Comparison of ENCODE assay signal across 22 cellular contexts in genomic region chr19:5200844-5201243, GRCh38.
DNase-seq lines count a peak whose midpoint lies in the region; ATAC-seq, FAIRE-seq and TF ChIP-seq lines count a peak whose summit lies in the region.
"Had no signal": no experiment of that assay in that cellular context is flagged by ENCODE, and none has a peak within 500 bp of the region (broad histone marks: within the 10 kb centered on the region; RNA-seq: fewer than 3 reads in every experiment).

No MANE protein-coding gene starts in this region.

- H3K79me2 ChIP-seq in HepG2 (ENCODE audit: insufficient read depth, low read length) = no peaks in the 10 kb centered on the region

- no peak for TF ChIP-seq RAD21 in HepG2 (CRISPR knock-in tag; IDR thresholded peaks at IDR 0.05)

- H3K4me1 ChIP-seq in HepG2 (ENCODE audit: insufficient read depth, low read length) = no peaks in the 10 kb centered on the region
- H3K4me1 ChIP-seq: Peyer's patch, SJCRH30 had no signal

- H3K36me3 ChIP-seq in HepG2 (replicated peaks in 1 of 2; ENCODE audit: control insufficient read depth in 1 of 2, insufficient read depth in 2 of 2, low read length in 2 of 2) = no peaks in the 10 kb centered on the region
- H3K36me3 ChIP-seq: Peyer's patch, SJCRH30 had no signal

- in situ Hi-C loops in astrocyte of the spinal cord (cut with HindIII; ENCODE audit: low sequenced_read_pairs) (no loop called here), HepG2 (cut with HindIII; ENCODE audit: extremely low pct_ligation_motif_present, low pct_unique_long_range_greater_than_20kb) (no loop called here)

- H3K4me3 ChIP-seq in astrocyte of the spinal cord (ENCODE audit: low read depth, low read length) (no peak overlapping the region), fibroblast of pulmonary artery (replicated peaks; ENCODE audit: low read depth, low read length) (no peak overlapping the region), HepG2 (replicated peaks in 1 of 3; ENCODE audit: insufficient read depth in 1 of 3, low read depth in 2 of 3, low read length in 3 of 3) (no peak overlapping the region)
- H3K4me3 ChIP-seq: Peyer's patch, SJCRH30 had no signal

- H3K27ac ChIP-seq in HepG2 (ENCODE audit: extremely low read length, insufficient read depth, low read length) = no peak overlapping the region
- H3K27ac ChIP-seq: HL-60, KMS-11, Peyer's patch, SJCRH30 had no signal

- H2AFZ ChIP-seq in HepG2 (ENCODE audit: low read length) = no peak overlapping the region

- TF ChIP-seq POLR2A in GM12892 (IDR thresholded peaks at IDR 0.05; ENCODE audit: low read depth, low read length) (no peak), HepG2 (IDR thresholded peaks at IDR 0.05; ENCODE audit: insufficient read depth in 1 of 2, low read depth in 2 of 2, low read length in 2 of 2) (no peak)

- H3K27me3 ChIP-seq in HepG2 (ENCODE audit: control insufficient read depth in 1 of 2, insufficient read depth in 2 of 2, low read length in 2 of 2) = no peaks in the 10 kb centered on the region
- H3K27me3 ChIP-seq: Peyer's patch, SJCRH30 had no signal

- H3K9ac ChIP-seq in HepG2 (ENCODE audit: insufficient read depth, low read depth, low read length) = no peak overlapping the region
- H3K9ac ChIP-seq: KMS-11 had no signal

- POLR2A ChIA-PET in HepG2 (lab: Yijun Ruan, JAX) = no interaction called here

- TF ChIP-seq EP300 in HepG2 (IDR thresholded peaks at IDR 0.05; ENCODE audit: low read depth in 2 of 2, low read length in 2 of 2) = no peak
- no peak for TF ChIP-seq EP300 in HepG2 (CRISPR knock-in tag; IDR thresholded peaks at IDR 0.05; ENCODE audit: borderline replicate concordance)

- no peaks in the 10 kb centered on the region for H4K20me1 ChIP-seq in HepG2 (ENCODE audit: insufficient read depth, low read length)

- TF ChIP-seq CTCF in astrocyte of the spinal cord (IDR thresholded peaks at IDR 0.05; ENCODE audit: low read depth, low read length) (no peak), fibroblast of pulmonary artery (IDR thresholded peaks at IDR 0.05; ENCODE audit: low read length, missing control alignments) (no peak), HepG2 (CRISPR knock-in tag; IDR thresholded peaks at IDR 0.05) (no peak)

- CTCF ChIA-PET in HepG2 (lab: Yijun Ruan, JAX; ENCODE audit: low intra/inter-chr PET ratio, low total read pairs) = no interaction called here

- no TSS peak for BruUV-seq in HepG2 (replicated peaks; lab: Mats Ljungman, UMichigan)

- FAIRE-seq in GM12892 (lab: Jason Lieb, UNC) = no peak
- no peak for FAIRE-seq in HepG2 (lab: Jason Lieb, UNC)

- ATAC-seq in HepG2 = no peak
- ATAC-seq: CD8-positive, alpha-beta T cell had no signal

- WGBS in HepG2 (ENCODE audit: low lambda C conversion rate) = 66% methylated on average over 4 of the region's 4 CpGs

- DNase-seq in EH (ENCODE audit: low read depth) (peak; percentile 18), LHCN-M2 (ENCODE audit: low read depth) (peak; percentile 27), astrocyte of the spinal cord (ENCODE audit: low read depth, low spot score) (peak; percentile 9), fibroblast of pulmonary artery (ENCODE audit: low read depth) (peak; percentile 9), GM12892 (ENCODE audit: insufficient read length) (no peak), NOMO-1 (lab: John Stamatoyannopoulos, UW; ENCODE audit: unreplicated experiment in 2 of 2) (no peak), NCI-H1694 treated with DMSO at 0.1 percent for 48 hours (lab: John Stamatoyannopoulos, UW) (no peak), HepG2 (ENCODE audit: low spot score) (no peak)
- DNase-seq: AML-193; C1 segment of cervical spinal cord; CD8-positive, alpha-beta T cell; GF-D8; H7; MV-4-11; NCI-H1105 treated with DMSO at 0.1 percent for 48 hours; NCI-H2081; NCI-H510A; Peyer's patch; SJCRH30; T-helper 1 cell had no signal

- H3K4me2 ChIP-seq in HepG2 (ENCODE audit: low read depth, low read length) = no peak overlapping the region
- H3K4me2 ChIP-seq: KMS-11 had no signal

- H3K9me3 ChIP-seq in HepG2 (ENCODE audit: low read length) = peaks cover 5% of the 10 kb centered on the region; the same call in 1 of the 2 replicates

- intact Hi-C loops in HepG2 (cut with micrococcal nuclease; ENCODE audit: unreplicated experiment) = no loop called here

TF ChIP-seq in HepG2, 621 proteins besides CTCF, POLR2A, EP300 and RAD21:
- TF ChIP-seq NCOA1 (CRISPR knock-in tag; IDR thresholded peaks at IDR 0.05) (no peak), ZNF83 (CRISPR knock-in tag; IDR thresholded peaks at IDR 0.05; ENCODE audit: borderline replicate concordance) (no peak), PLSCR1 (CRISPR knock-in tag; IDR thresholded peaks at IDR 0.05; ENCODE audit: borderline replicate concordance) (no peak), ZNF567 (CRISPR knock-in tag; IDR thresholded peaks at IDR 0.05; ENCODE audit: borderline replicate concordance) (no peak), ARID4A (CRISPR knock-in tag; IDR thresholded peaks at IDR 0.05; ENCODE audit: borderline replicate concordance) (no peak), PCBP1 (IDR thresholded peaks at IDR 0.05; ENCODE audit: borderline replicate concordance, low read depth, low read length) (no peak), TOE1 (CRISPR knock-in tag; IDR thresholded peaks at IDR 0.05) (no peak), ZNF644 (CRISPR knock-in tag; IDR thresholded peaks at IDR 0.05; ENCODE audit: low read depth) (no peak), SAP130 (CRISPR knock-in tag; IDR thresholded peaks at IDR 0.05; ENCODE audit: low read depth) (no peak), ESRRA (CRISPR knock-in tag; IDR thresholded peaks at IDR 0.05; ENCODE audit: low read depth) (no peak), ZSCAN22 (CRISPR knock-in tag; IDR thresholded peaks at IDR 0.05) (no peak), TBL1XR1 (IDR thresholded peaks at IDR 0.05; ENCODE audit: borderline replicate concordance, low read length, partially characterized antibody) (no peak), ZNF577 (CRISPR knock-in tag; IDR thresholded peaks at IDR 0.05; ENCODE audit: borderline replicate concordance, low read depth) (no peak), TCF7 (IDR thresholded peaks at IDR 0.05; ENCODE audit: low read depth) (no peak), ZNF562 (CRISPR knock-in tag; IDR thresholded peaks at IDR 0.05; ENCODE audit: borderline replicate concordance) (no peak), MAZ (IDR thresholded peaks at IDR 0.05; ENCODE audit: borderline replicate concordance, low read depth, low read length) (no peak), MAZ (CRISPR knock-in tag; IDR thresholded peaks at IDR 0.05; ENCODE audit: low read depth) (no peak), ISX (CRISPR knock-in tag; conservative IDR thresholded peaks at IDR 0.05) (no peak), GABPA (IDR thresholded peaks at IDR 0.05; ENCODE audit: low read depth, low read length) (no peak), GABPA (CRISPR knock-in tag; IDR thresholded peaks at IDR 0.05; ENCODE audit: low read depth) (no peak), RBM39 (IDR thresholded peaks at IDR 0.05; ENCODE audit: low read depth, low read length, poor library complexity, severe bottlenecking) (no peak)

Comparison
In these comparisons a context has a peak if more than half of its experiments do, and no peak if none do; other contexts are left out.
1. DNase-seq: peak in EH (single experiment), LHCN-M2 (single experiment), astrocyte of the spinal cord (single experiment) and fibroblast of pulmonary artery (single experiment); none in GM12892 (single experiment), NOMO-1 (0 of 2), NCI-H1694 treated with DMSO at 0.1 percent for 48 hours (single experiment) and HepG2 (single experiment).